25 cellular contexts compared by ENCODE assay signal in the genomic region with DNA sequence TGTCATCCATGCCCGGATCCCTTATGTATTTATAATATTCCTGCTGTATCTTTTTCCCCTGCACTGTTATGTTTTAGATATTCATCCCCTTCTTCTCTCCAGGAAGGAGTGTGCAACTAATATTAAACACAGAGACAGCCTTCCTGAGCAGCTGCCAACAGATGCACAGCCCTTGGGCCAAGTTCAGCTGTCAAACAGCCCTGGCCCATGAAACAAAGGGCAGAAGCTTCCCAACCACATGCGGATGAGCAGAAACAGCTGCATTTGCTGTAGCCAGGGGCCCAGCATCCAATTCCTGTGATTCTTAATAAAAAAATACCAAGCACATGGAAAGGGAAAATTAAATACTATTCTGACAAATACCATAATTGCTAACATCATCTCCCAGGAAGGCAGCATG. TPM values are rescaled to one million over a fixed set of nuclear protein-coding genes. Genes with fewer than 3 reads are reported as not detected.
"Had no signal": no experiment of that assay in that cellular context is flagged by ENCODE, and none has a peak within 500 bp of the region (broad histone marks: within the 10 kb centered on the region; RNA-seq: fewer than 3 reads in every experiment).

No MANE protein-coding gene starts in this region.

- H3K4me1 ChIP-seq: Peyer's patch had no signal

- H3K36me3 ChIP-seq: Peyer's patch had no signal

- ATAC-seq: activated CD4-positive, CD25-positive, alpha-beta regulatory T cell treated with anti-CD3 and anti-CD28 coated beads, Interleukin-2, amount 50 U/mL, for 24 hours; activated CD8-positive, alpha-beta T cell treated with anti-CD3 and anti-CD28 coated beads, Interleukin-2, amount 10 ng/mL, durations not matched to agents 7 days and 5 days; activated naive CD4-positive, alpha-beta T cell treated with anti-CD3 and anti-CD28 coated beads, Interleukin-2, amount 50 U/mL, for 72 hours; activated naive CD8-positive, alpha-beta T cell treated with anti-CD3 and anti-CD28 coated beads, Interleukin-2, amount 50 U/mL, for 24 hours had no signal

- H3K27ac ChIP-seq: Peyer's patch, RWPE1 had no signal

- H3K4me3 Mint-ChIP-seq: activated CD8-positive, alpha-beta T cell treated with anti-CD3 and anti-CD28 coated beads, Interleukin-2, amount 10 ng/mL, durations not matched to agents 7 days and 5 days; activated naive CD8-positive, alpha-beta T cell treated with anti-CD3 and anti-CD28 coated beads, Interleukin-2, amount 50 U/mL, for 24 hours; activated T-cell treated with anti-CD3 and anti-CD28 coated beads, Interleukin-2, amount 50 U/mL, for 24 hours had no signal

- H3K36me3 Mint-ChIP-seq: activated naive CD4-positive, alpha-beta T cell treated with anti-CD3 and anti-CD28 coated beads, Interleukin-2, amount 50 U/mL, for 72 hours had no signal

- H3K27ac Mint-ChIP-seq: activated CD8-positive, alpha-beta T cell treated with anti-CD3 and anti-CD28 coated beads, Interleukin-2, amount 10 ng/mL, durations not matched to agents 7 days and 5 days; activated naive CD4-positive, alpha-beta T cell treated with anti-CD3 and anti-CD28 coated beads, Interleukin-2, amount 50 U/mL, for 72 hours; activated naive CD8-positive, alpha-beta T cell treated with anti-CD3 and anti-CD28 coated beads, Interleukin-2, amount 50 U/mL, for 24 hours; activated T-cell treated with anti-CD3 and anti-CD28 coated beads, Interleukin-2, amount 50 U/mL, for 24 hours had no signal

- H3K9me3 ChIP-seq: Peyer's patch had no signal

- H3K27me3 Mint-ChIP-seq: activated naive CD8-positive, alpha-beta T cell treated with anti-CD3 and anti-CD28 coated beads, Interleukin-2, amount 50 U/mL, for 24 hours had no signal

- H3K9me3 Mint-ChIP-seq: activated naive CD4-positive, alpha-beta T cell treated with anti-CD3 and anti-CD28 coated beads, Interleukin-2, amount 50 U/mL, for 72 hours; activated naive CD8-positive, alpha-beta T cell treated with anti-CD3 and anti-CD28 coated beads, Interleukin-2, amount 50 U/mL, for 24 hours; activated T-cell treated with anti-CD3 and anti-CD28 coated beads, Interleukin-2, amount 50 U/mL, for 24 hours had no signal

- DNase-seq: activated CD4-positive, alpha-beta T cell treated with anti-CD3 and anti-CD28 coated beads for 4 hours; activated CD8-positive, alpha-beta T cell treated with anti-CD3 and anti-CD28 coated beads, Interleukin-2, amount 10 ng/mL, durations not matched to agents 7 days and 5 days; activated effector memory CD4-positive, alpha-beta T cell treated with anti-CD3 and anti-CD28 coated beads, Interleukin-2, amount 50 U/mL, for 16 hours; activated naive CD4-positive, alpha-beta T cell treated with Interleukin-2 at 50 U/mL for 16 hours; activated naive CD8-positive, alpha-beta T cell treated with anti-CD3 and anti-CD28 coated beads, Interleukin-2, amount 50 U/mL, for 24 hours; activated T-cell treated with anti-CD3 and anti-CD28 coated beads, Interleukin-2, amount 50 U/mL, for 24 hours; amygdala; IMR-90; Kasumi-1; KBM-7; NCI-H1105 treated with DMSO at 0.1 percent for 48 hours; NCI-H1436 treated with DMSO at 0.1 percent for 48 hours; NCI-H187; NCI-H2081; NCI-H510A treated with DMSO at 0.1 percent for 48 hours; NCI-H69; NK-92 treated with Interleukin-12 subunit alpha and Interleukin-12 subunit beta, amount 100 ng/mL, for 24 hours; OCI-M1; Peyer's patch; SHP77 treated with DMSO at 0.1 percent for 48 hours; T-helper 1 cell had no signal

- H3K27me3 ChIP-seq: Peyer's patch had no signal

- H3K4me1 Mint-ChIP-seq: activated naive CD8-positive, alpha-beta T cell treated with anti-CD3 and anti-CD28 coated beads, Interleukin-2, amount 50 U/mL, for 24 hours had no signal

- H3K4me3 ChIP-seq: Peyer's patch had no signal

RNA-seq across cellular contexts. Expression of a gene that starts 46.7 kb away (rescaled TPM):
- total RNA-seq: activated CD8-positive, alpha-beta T cell treated with anti-CD3 and anti-CD28 coated beads, Interleukin-2, amount 10 ng/mL, durations not matched to agents 7 days and 5 days; activated naive CD4-positive, alpha-beta T cell treated with anti-CD3 and anti-CD28 coated beads, Interleukin-2, amount 50 U/mL, for 72 hours; IMR-90; T-helper 2 cell treated with Interferon-gamma antibody and Interleukin-4, amounts not matched to agents 100 ng/mL and 5 ng/mL, for 36 hours had no signal
- polyA plus RNA-seq: IMR-90 had no signal
